ENCODE assay signal across 8 cellular contexts in genomic region chr1:27862671-27863551, GRCh38. TPM values are rescaled to one million over a fixed set of nuclear protein-coding genes. Genes with fewer than 3 reads are reported as not detected.
DNase-seq lines count a peak whose midpoint lies in the region; ATAC-seq and TF ChIP-seq lines count a peak whose summit lies in the region.

No MANE protein-coding gene starts in this region.

- no peaks in the 10 kb centered on the region for H3K27me3 Mint-ChIP-seq in activated naive CD4-positive, alpha-beta T cell treated with anti-CD3 and anti-CD28 coated beads for 36 hours (ENCODE audit: low read depth)
- no peaks in the 10 kb centered on the region for H3K27me3 Mint-ChIP-seq in natural killer cell (ENCODE audit: low read depth in 2 of 2)

- peak overlapping the region; percentile 93 for H3K27ac Mint-ChIP-seq in activated naive CD4-positive, alpha-beta T cell treated with anti-CD3 and anti-CD28 coated beads for 36 hours
- peak overlapping the region; percentile 47 to 66 for H3K27ac Mint-ChIP-seq in natural killer cell

- H3K4me1 Mint-ChIP-seq in activated naive CD4-positive, alpha-beta T cell treated with anti-CD3 and anti-CD28 coated beads for 36 hours (ENCODE audit: low read depth), result peaks cover 40% of the 10 kb centered on the region
- H3K4me1 Mint-ChIP-seq in natural killer cell, result peaks cover 8 to 34% of the 10 kb centered on the region in 2 donors

- no peak overlapping the region for H3K4me3 Mint-ChIP-seq in activated naive CD4-positive, alpha-beta T cell treated with anti-CD3 and anti-CD28 coated beads for 36 hours
- H3K4me3 Mint-ChIP-seq in natural killer cell, result no peak overlapping the region

- intact Hi-C loops in activated naive CD4-positive, alpha-beta T cell treated with anti-CD3 and anti-CD28 coated beads for 36 hours (cut with micrococcal nuclease), result loop anchor here (5.0 kb wide), 1 partner anchor 94 kb away; the partner anchor contains the start of gene XKR8
- intact Hi-C loops in natural killer cell (cut with micrococcal nuclease), result no loop called here

- H3K9me3 Mint-ChIP-seq in activated naive CD4-positive, alpha-beta T cell treated with anti-CD3 and anti-CD28 coated beads for 36 hours, result no peaks in the 10 kb centered on the region
- no peaks in the 10 kb centered on the region for H3K9me3 Mint-ChIP-seq in natural killer cell

- ATAC-seq in esophagus mucosa, result peak; percentile 87
- peak; percentile 52 to 62 (median 55) for ATAC-seq in natural killer cell
- no peak for ATAC-seq in GM21515 (IDR thresholded peaks at IDR 0.05; ENCODE audit: unreplicated experiment)
- no peak for ATAC-seq in HG03520 (IDR thresholded peaks at IDR 0.05; ENCODE audit: unreplicated experiment)

- DNase-seq in activated naive CD4-positive, alpha-beta T cell treated with anti-CD3 and anti-CD28 coated beads for 36 hours, result peak; percentile 31
- DNase-seq in activated naive CD4-positive, alpha-beta T cell treated with anti-CD3 and anti-CD28 coated beads, Interleukin-2, amount 50 U/mL, for 16 hours, result no peak
- DNase-seq in SIG-M5 (lab: John Stamatoyannopoulos, UW) (peak; percentile 81), natural killer cell (no peak), NCI-H187 (lab: John Stamatoyannopoulos, UW) (no peak)

- H3K36me3 Mint-ChIP-seq in activated naive CD4-positive, alpha-beta T cell treated with anti-CD3 and anti-CD28 coated beads for 36 hours (ENCODE audit: low read depth), result no peaks in the 10 kb centered on the region
- H3K36me3 Mint-ChIP-seq in natural killer cell, result no peaks in the 10 kb centered on the region

- TF ChIP-seq CTCF in natural killer cell (IDR thresholded peaks at IDR 0.05), result no peak

- CTCF ChIA-PET in activated naive CD4-positive, alpha-beta T cell treated with anti-CD3 and anti-CD28 coated beads for 36 hours (lab: Charles Lee), result no interaction called here

RNA-seq across cellular contexts. Expression of gene THEMIS2, which starts 9.4 kb away (rescaled TPM):
- 10 to 100 TPM; 12.9 to 17.5 TPM for total RNA-seq in activated naive CD4-positive, alpha-beta T cell treated with anti-CD3 and anti-CD28 coated beads for 36 hours
- total RNA-seq in esophagus mucosa (5.3 TPM), natural killer cell (100 to 1,000 TPM; 104 to 234 (median 122) TPM)

RNA-seq across cellular contexts. Expression of gene PPP1R8, which starts 32.3 kb away (rescaled TPM):
- 10 to 100 TPM; 34.1 to 35.8 TPM for total RNA-seq in activated naive CD4-positive, alpha-beta T cell treated with anti-CD3 and anti-CD28 coated beads for 36 hours
- total RNA-seq in esophagus mucosa, result 30.0 TPM
- 10 to 100 TPM; 25.6 to 36.4 (median 28.0) TPM for total RNA-seq in natural killer cell

RNA-seq across cellular contexts. Expression of gene RPA2, which starts 51.5 kb away (rescaled TPM):
- 10 to 100 TPM; 62.9 to 76.7 TPM for total RNA-seq in activated naive CD4-positive, alpha-beta T cell treated with anti-CD3 and anti-CD28 coated beads for 36 hours
- total RNA-seq in esophagus mucosa (18.8 TPM), natural killer cell (10 to 100 TPM; 40.6 to 60.1 (median 50.1) TPM)

Comparison
In these comparisons a context has a peak if more than half of its experiments do, and no peak if none do; other contexts are left out.
1. DNase-seq: peak in activated naive CD4-positive, alpha-beta T cell treated with anti-CD3 and anti-CD28 coated beads for 36 hours (single experiment) and SIG-M5 (single experiment); none in activated naive CD4-positive, alpha-beta T cell treated with anti-CD3 and anti-CD28 coated beads, Interleukin-2, amount 50 U/mL, for 16 hours (single experiment), natural killer cell (single experiment) and NCI-H187 (0 of 2).
2. ATAC-seq: peak in esophagus mucosa (single experiment) and natural killer cell (3 of 3); none in GM21515 (single experiment) and HG03520 (single experiment).
3. RNA of gene THEMIS2, which starts 9.4 kb away (total RNA-seq): 104 to 234 TPM in natural killer cell; 12.9 to 17.5 TPM in activated naive CD4-positive, alpha-beta T cell treated with anti-CD3 and anti-CD28 coated beads for 36 hours and 5.3 TPM in esophagus mucosa (single experiment); every median in the first group is over 4 times any median in the second.